7 cellular contexts compared by ENCODE assay signal in the genomic region with DNA sequence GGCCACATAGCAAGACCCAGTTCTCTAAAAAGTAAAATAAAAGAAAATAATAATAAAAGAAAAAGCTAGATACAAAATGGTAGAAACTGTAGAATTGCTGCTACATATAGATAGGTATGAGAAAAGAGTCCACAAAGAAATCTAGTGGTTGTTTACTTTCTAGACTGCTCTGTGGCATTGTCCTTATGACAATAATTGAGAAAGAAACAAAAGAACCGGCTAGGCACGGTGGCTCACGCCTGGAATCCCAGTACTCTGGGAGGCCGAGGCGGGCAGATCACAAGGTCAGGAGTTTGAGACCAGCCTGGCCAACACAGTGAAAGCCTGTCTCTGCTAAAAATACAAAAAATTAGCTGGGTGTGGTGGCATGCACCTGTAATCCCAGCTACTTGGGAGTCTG. TPM values are rescaled to one million over a fixed set of nuclear protein-coding genes. Genes with fewer than 3 reads are reported as not detected.
DNase-seq lines count a peak whose midpoint lies in the region; ATAC-seq, FAIRE-seq and TF ChIP-seq lines count a peak whose summit lies in the region.
"Not testable (repeated sequence)": the region's sequence is repeated elsewhere in the genome, so short reads cannot be mapped to it uniquely, and the experiment has no call there.

No MANE protein-coding gene starts in this region.

- not testable (repeated sequence) for TF ChIP-seq CTCF in DND-41 (IDR thresholded peaks at IDR 0.05; ENCODE audit: borderline replicate concordance, extremely low read depth, low read length, poor library complexity, severe bottlenecking); NB4 (IDR thresholded peaks at IDR 0.05; ENCODE audit: low read depth, low read length); HepG2 (CRISPR knock-in tag; IDR thresholded peaks at IDR 0.05); psoas muscle (IDR thresholded peaks at IDR 0.05)

- TF ChIP-seq POLR2A in NB4 (IDR thresholded peaks at IDR 0.05; ENCODE audit: extremely low read depth, insufficient read length); HepG2 (IDR thresholded peaks at IDR 0.05; ENCODE audit: insufficient read depth in 1 of 2, low read depth in 2 of 2, low read length in 2 of 2): not testable (repeated sequence)

- not testable (repeated sequence) for H3K27ac ChIP-seq in BLaER1 treated with 17β-estradiol and CSF1 and Interleukin-3, amounts not matched to agents 10 nM and 100 nM; DND-41 (ENCODE audit: low read length); psoas muscle
- peak overlapping the region; percentile 66 for H3K27ac ChIP-seq in HepG2 (ENCODE audit: extremely low read length, insufficient read depth, low read length)

- POLR2A ChIA-PET in HepG2 (lab: Yijun Ruan, JAX): interaction anchor here (0.6 to 8.7 kb wide), 12 partner anchors 11 to 159 kb away, joined by 3 to 185 read pairs (median 10); partner anchors contain the start of gene ARFGAP3

- H3K79me2 ChIP-seq in DND-41 (ENCODE audit: insufficient read depth, low read length) (peaks cover 38% of the 10 kb centered on the region), HepG2 (ENCODE audit: insufficient read depth, low read length) (peaks cover 36% of the 10 kb centered on the region)

- CTCF ChIA-PET in HepG2 (lab: Yijun Ruan, JAX; ENCODE audit: low intra/inter-chr PET ratio, low total read pairs): not testable (repeated sequence)

- not testable (repeated sequence) for TF ChIP-seq EP300 in HepG2 (IDR thresholded peaks at IDR 0.05; ENCODE audit: low read depth in 2 of 2, low read length in 2 of 2); HepG2 (CRISPR knock-in tag; IDR thresholded peaks at IDR 0.05; ENCODE audit: borderline replicate concordance)

- not testable (repeated sequence) for TF ChIP-seq RAD21 in HepG2 (CRISPR knock-in tag; IDR thresholded peaks at IDR 0.05)

- FAIRE-seq in HepG2 (lab: Jason Lieb, UNC): not testable (repeated sequence)

- peaks cover 30 to 38% (median 33%) of the 10 kb centered on the region in 11 experiments for H4K20me1 ChIP-seq in BLaER1 treated with 17β-estradiol and CSF1 and Interleukin-3, amounts not matched to agents 10 nM and 100 nM
- H4K20me1 ChIP-seq in DND-41 (ENCODE audit: insufficient read depth, low read length): peaks cover 21% of the 10 kb centered on the region
- peaks cover 20% of the 10 kb centered on the region for H4K20me1 ChIP-seq in HepG2 (ENCODE audit: insufficient read depth, low read length)

- not testable (repeated sequence) for H3K27me3 Mint-ChIP-seq in T-helper 17 cell; effector memory CD8-positive, alpha-beta T cell

- not testable (repeated sequence) for H3K36me3 Mint-ChIP-seq in T-helper 17 cell (ENCODE audit: low read depth)
- H3K36me3 Mint-ChIP-seq in effector memory CD8-positive, alpha-beta T cell (ENCODE audit: insufficient read depth): peaks cover 18% of the 10 kb centered on the region

- H3K4me1 ChIP-seq in BLaER1 treated with 17β-estradiol and CSF1 and Interleukin-3, amounts not matched to agents 10 nM and 100 nM: peaks cover 46 to 61% (median 54%) of the 10 kb centered on the region in 10 experiments
- H3K4me1 ChIP-seq in DND-41 (ENCODE audit: insufficient read depth, low read length): peaks cover 23% of the 10 kb centered on the region
- H3K4me1 ChIP-seq in HepG2 (ENCODE audit: insufficient read depth, low read length): peaks cover 72% of the 10 kb centered on the region
- H3K4me1 ChIP-seq in psoas muscle: peaks cover 13% of the 10 kb centered on the region

- not testable (repeated sequence) for H3K36me3 ChIP-seq in BLaER1 treated with 17β-estradiol and CSF1 and Interleukin-3, amounts not matched to agents 10 nM and 100 nM; DND-41 (ENCODE audit: insufficient read depth, low read length); HepG2 (replicated peaks in 1 of 2; ENCODE audit: control insufficient read depth in 1 of 2, insufficient read depth in 2 of 2, low read length in 2 of 2); psoas muscle (ENCODE audit: insufficient read depth in 1 of 2, low read depth in 1 of 2)

- 0 out of 2 replicates have a peak overlapping the region, but pooled peaks have one; percentile 82 for H2AFZ ChIP-seq in DND-41 (ENCODE audit: low read depth, low read length)
- H2AFZ ChIP-seq in HepG2 (ENCODE audit: low read length): not testable (repeated sequence)

- 41% methylated on average over 5 of the region's 5 CpGs for WGBS in HepG2 (ENCODE audit: low lambda C conversion rate)
- 89 to 96% (median 93%) methylated on average over 5 of the region's 5 CpGs for WGBS in psoas muscle, 3 donors

- H3K4me2 ChIP-seq in BLaER1 treated with 17β-estradiol and CSF1 and Interleukin-3, amounts not matched to agents 10 nM and 100 nM: peak overlapping the region; percentile 77 to 99 (median 92); a peak in 21 of 22 replicates
- not testable (repeated sequence) for H3K4me2 ChIP-seq in DND-41 (ENCODE audit: insufficient read depth, low read length)
- H3K4me2 ChIP-seq in HepG2 (ENCODE audit: low read depth, low read length): peak overlapping the region; percentile 84

- not testable (repeated sequence) for H3K9ac ChIP-seq in BLaER1 treated with 17β-estradiol and CSF1 and Interleukin-3, amounts not matched to agents 10 nM and 100 nM; DND-41 (ENCODE audit: low read depth, low read length)
- peak overlapping the region; percentile 79; the same call in 1 of the 2 replicates for H3K9ac ChIP-seq in HepG2 (ENCODE audit: insufficient read depth, low read depth, low read length)

- not testable (repeated sequence) for H3K9me3 ChIP-seq in BLaER1 treated with 17β-estradiol and CSF1 and Interleukin-3, amounts not matched to agents 10 nM and 100 nM (replicated peaks in 1 of 11); DND-41 (ENCODE audit: insufficient read depth, low read length, severe bottlenecking); T-helper 17 cell (ENCODE audit: control insufficient read depth, low read length, poor library complexity, severe bottlenecking); HepG2 (ENCODE audit: low read length); psoas muscle

- peak overlapping the region; percentile 98 for H3K4me3 Mint-ChIP-seq in T-helper 17 cell
- H3K4me3 Mint-ChIP-seq in effector memory CD8-positive, alpha-beta T cell: peak overlapping the region; percentile 97

- not testable (repeated sequence) for DNase-seq in DND-41; NB4 (ENCODE audit: low read depth); T-helper 17 cell; effector memory CD8-positive, alpha-beta T cell; HepG2 (ENCODE audit: low spot score); psoas muscle

- in situ Hi-C loops in HepG2 (cut with HindIII; ENCODE audit: extremely low pct_ligation_motif_present, low pct_unique_long_range_greater_than_20kb): not testable (repeated sequence)

- not testable (repeated sequence) for H3K4me3 ChIP-seq in BLaER1 treated with 17β-estradiol and CSF1 and Interleukin-3, amounts not matched to agents 10 nM and 100 nM; DND-41 (ENCODE audit: low read depth in 1 of 2, low read length in 2 of 2)
- peak overlapping the region; percentile 75 for H3K4me3 ChIP-seq in NB4 (ENCODE audit: low read depth, low read length)
- peak overlapping the region; percentile 65 to 78 (median 67); a peak in 3 of 6 replicates for H3K4me3 ChIP-seq in HepG2 (replicated peaks in 1 of 3; ENCODE audit: insufficient read depth in 1 of 3, low read depth in 2 of 3, low read length in 3 of 3)
- peak overlapping the region; percentile 80 for H3K4me3 ChIP-seq in psoas muscle

- not testable (repeated sequence) for H3K9me3 Mint-ChIP-seq in effector memory CD8-positive, alpha-beta T cell

- peaks cover 23% of the 10 kb centered on the region for H3K4me1 Mint-ChIP-seq in T-helper 17 cell
- peaks cover 22 to 27% of the 10 kb centered on the region in 2 donors for H3K4me1 Mint-ChIP-seq in effector memory CD8-positive, alpha-beta T cell (ENCODE audit: low read depth in 2 of 2)

- peak overlapping the region; percentile 94 for H3K27ac Mint-ChIP-seq in T-helper 17 cell
- H3K27ac Mint-ChIP-seq in effector memory CD8-positive, alpha-beta T cell: not testable (repeated sequence)

- intact Hi-C loops in HepG2 (cut with micrococcal nuclease; ENCODE audit: unreplicated experiment): not testable (repeated sequence)
- intact Hi-C loops in psoas muscle (cut with DNase I): loop anchor here in 1 of 2 donors (5.0 kb wide), 1 partner anchor 149 kb away; no protein-coding TSS in a partner anchor

- ATAC-seq in DND-41 (ENCODE audit: insufficient read depth, low read depth); T-helper 17 cell; effector memory CD8-positive, alpha-beta T cell (replicated peaks); HepG2; psoas muscle: not testable (repeated sequence)

- BruUV-seq in HepG2 (replicated peaks; lab: Mats Ljungman, UMichigan): not testable (repeated sequence)

- H3K27me3 ChIP-seq in BLaER1 treated with 17β-estradiol and CSF1 and Interleukin-3, amounts not matched to agents 10 nM and 100 nM; DND-41 (ENCODE audit: insufficient read depth, low read length, poor library complexity); HepG2 (ENCODE audit: control insufficient read depth in 1 of 2, insufficient read depth in 2 of 2, low read length in 2 of 2); psoas muscle (ENCODE audit: insufficient read depth in 3 of 3, low read length in 2 of 3): not testable (repeated sequence)

RNA-seq across cellular contexts. Expression of gene PACSIN2, which starts 1.2 kb away (rescaled TPM):
- total RNA-seq in T-helper 17 cell (10 to 100 TPM; 36.8 to 61.3 TPM), HepG2 (2016; rRNA removed; fragmentation: Illumina TruSeq; extraction: Trizol) (54.1 and 65.1 TPM in 2 replicates), psoas muscle (10 to 100 TPM; 27.9 to 52.2 (median 38.4) TPM)
- 5.4 and 5.7 TPM in 2 replicates for total RNA-seq in HepG2 (2016; cell fraction: cytosol; rRNA removed; fragmentation: Illumina TruSeq; extraction: Trizol; ENCODE audit: low read depth)
- total RNA-seq in HepG2 (2016; cell fraction: insoluble cytoplasmic fraction; rRNA removed; fragmentation: Illumina TruSeq; extraction: Trizol): 53.7 and 62.1 TPM in 2 replicates
- 15.4 and 16.7 TPM in 2 replicates for total RNA-seq in HepG2 (2016; cell fraction: membrane; rRNA removed; fragmentation: Illumina TruSeq; extraction: Trizol)
- total RNA-seq in HepG2 (2016; cell fraction: nucleus; rRNA removed; fragmentation: Illumina TruSeq; extraction: Trizol): 35.2 and 37.4 TPM in 2 replicates
- polyA plus RNA-seq in HepG2 (2011; rRNA removed) (64.1 and 68.8 TPM in 2 replicates), psoas muscle (10 to 100 TPM; 21.0 to 31.4 (median 26.0) TPM)
- 70.2 and 76.7 TPM in 2 replicates for polyA plus RNA-seq in HepG2 (2011; cell fraction: cytosol; rRNA removed)
- 42.1 and 45.1 TPM in 2 replicates for polyA plus RNA-seq in HepG2 (2011; cell fraction: nucleus; rRNA removed)
- 42.2 and 49.5 TPM in 2 replicates for polyA plus RNA-seq in HepG2 (2012)
- 3.1 and 3.5 TPM in 2 replicates for polyA plus RNA-seq in HepG2 (2016; cell fraction: cytosol; fragmentation: Illumina TruSeq; extraction: Trizol; ENCODE audit: low read depth)
- polyA plus RNA-seq in HepG2 (2016; cell fraction: insoluble cytoplasmic fraction; fragmentation: Illumina TruSeq; extraction: Trizol; ENCODE audit: low read depth): 60.9 and 68.0 TPM in 2 replicates
- polyA plus RNA-seq in HepG2 (2016; cell fraction: membrane; fragmentation: Illumina TruSeq; extraction: Trizol; ENCODE audit: low read depth): 8.6 and 9.2 TPM in 2 replicates
- polyA plus RNA-seq in HepG2 (2016; cell fraction: nucleus; fragmentation: Illumina TruSeq; extraction: Trizol; ENCODE audit: insufficient read depth, low read depth): 40.7 and 42.6 TPM in 2 replicates
- 20.8 and 43.5 TPM in 2 replicates for polyA minus RNA-seq in HepG2 (2011; rRNA and poly(A)+ RNA removed; ENCODE audit: low replicate concordance)
- polyA minus RNA-seq in HepG2 (2011; cell fraction: cytosol; rRNA and poly(A)+ RNA removed): 26.2 and 26.4 TPM in 2 replicates
- polyA minus RNA-seq in HepG2 (2011; cell fraction: nucleus; rRNA and poly(A)+ RNA removed): 29.3 and 33.6 TPM in 2 replicates
